Comparison of ENCODE assay signal across 27 cellular contexts in the genomic region with DNA sequence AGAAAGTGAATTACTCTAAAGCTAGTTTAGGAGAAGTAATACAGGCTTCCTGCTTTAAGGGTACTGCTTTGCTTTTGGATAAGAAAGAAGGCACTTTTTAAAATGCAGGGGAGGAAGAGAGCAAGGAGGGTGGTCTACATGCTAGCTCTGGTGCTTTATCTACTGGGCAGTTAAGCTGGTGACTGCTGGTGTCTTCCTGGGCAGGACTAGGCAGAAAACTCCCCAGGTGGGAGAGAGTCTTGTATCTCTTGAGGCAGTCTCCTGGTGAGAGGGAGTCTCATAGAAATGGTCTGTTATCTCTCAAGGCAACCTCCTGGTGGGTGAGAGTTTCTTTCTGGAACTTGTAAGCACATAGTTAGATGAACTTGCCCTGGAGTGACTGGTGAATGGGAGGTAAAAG.
"Had no signal": no experiment of that assay in that cellular context is flagged by ENCODE, and none has a peak within 500 bp of the region (broad histone marks: within the 10 kb centered on the region; RNA-seq: fewer than 3 reads in every experiment).

No MANE protein-coding gene starts in this region.

- H3K27me3 Mint-ChIP-seq: activated B cell treated with CpG ODN at 0.5 μM for 24 hours; activated CD4-positive, alpha-beta T cell treated with anti-CD3 and anti-CD28 coated beads, Interleukin-2, amount 10 ng/mL, durations not matched to agents 24 days and 14 days; activated naive CD8-positive, alpha-beta T cell treated with anti-CD3 and anti-CD28 coated beads, Interleukin-2, amount 50 U/mL, for 24 hours had no signal

- FAIRE-seq: RCC 7860 had no signal

- H3K27ac Mint-ChIP-seq: activated B cell treated with CpG ODN at 0.5 μM for 24 hours; activated CD4-positive, alpha-beta T cell treated with anti-CD3 and anti-CD28 coated beads, Interleukin-2, amount 10 ng/mL, durations not matched to agents 24 days and 14 days; activated naive CD4-positive, alpha-beta T cell treated with anti-CD3 and anti-CD28 coated beads, Interleukin-2, amount 50 U/mL, for 72 hours; activated naive CD8-positive, alpha-beta T cell treated with anti-CD3 and anti-CD28 coated beads, Interleukin-2, amount 50 U/mL, for 24 hours; brain; T-helper 1 cell treated with Interleukin-12 subunit alpha and Interleukin-12 subunit beta and Interleukin-4 antibody, amounts not matched to agents 30 μg/mL and 1 μg/mL, for 36 hours had no signal

- H3K4me3 ChIP-seq: ascending aorta had no signal

- DNase-seq: activated B cell treated with CpG ODN at 0.5 μM for 24 hours; activated CD4-positive, alpha-beta T cell treated with anti-CD3 and anti-CD28 coated beads for 1 hour; activated CD4-positive, alpha-beta T cell treated with anti-CD3 and anti-CD28 coated beads, Interleukin-2, amount 10 ng/mL, durations not matched to agents 24 days and 14 days; activated CD4-positive, alpha-beta T cell treated with anti-CD3 and anti-CD28 coated beads, Interleukin-2, amount 50 U/mL, for 48 hours; activated CD8-positive, alpha-beta memory T cell treated with anti-CD3 and anti-CD28 coated beads for 24 hours; activated effector memory CD4-positive, alpha-beta T cell treated with anti-CD3 and anti-CD28 coated beads, Interleukin-2, amount 50 U/mL, for 16 hours; activated naive CD4-positive, alpha-beta T cell treated with Interleukin-2 at 50 U/mL for 16 hours; activated naive CD8-positive, alpha-beta T cell treated with anti-CD3 and anti-CD28 coated beads, Interleukin-2, amount 50 U/mL, for 24 hours; activated T-cell treated with anti-CD3 and anti-CD28 coated beads, Interleukin-2, amount 50 U/mL, for 4 hours; amniotic stem cell; NCI-H1092 treated with DMSO at 0.1 percent for 48 hours; NCI-H1417 treated with DMSO at 0.1 percent for 48 hours; NCI-H1694; NCI-H2029; NCI-H2107; NCI-H2171 treated with DMSO at 0.1 percent for 48 hours; NCI-H226; NCI-H526 treated with DMSO at 0.1 percent for 48 hours; NCI-H82; PC-3; SHP77 treated with DMSO at 0.1 percent for 48 hours had no signal

- H3K36me3 Mint-ChIP-seq: activated naive CD4-positive, alpha-beta T cell treated with anti-CD3 and anti-CD28 coated beads, Interleukin-2, amount 50 U/mL, for 72 hours; brain had no signal

- H3K4me1 Mint-ChIP-seq: activated B cell treated with CpG ODN at 0.5 μM for 24 hours; activated CD4-positive, alpha-beta T cell treated with anti-CD3 and anti-CD28 coated beads, Interleukin-2, amount 10 ng/mL, durations not matched to agents 24 days and 14 days; activated naive CD8-positive, alpha-beta T cell treated with anti-CD3 and anti-CD28 coated beads, Interleukin-2, amount 50 U/mL, for 24 hours; brain had no signal

- H3K36me3 ChIP-seq: ascending aorta had no signal

- H3K27me3 ChIP-seq: ascending aorta had no signal

- H3K27ac ChIP-seq: ascending aorta, KMS-11 had no signal

- ATAC-seq: activated naive CD4-positive, alpha-beta T cell treated with anti-CD3 and anti-CD28 coated beads, Interleukin-2, amount 50 U/mL, for 72 hours; activated naive CD8-positive, alpha-beta T cell treated with anti-CD3 and anti-CD28 coated beads, Interleukin-2, amount 50 U/mL, for 24 hours; activated T-cell treated with anti-CD3 and anti-CD28 coated beads, Interleukin-2, amount 50 U/mL, for 4 hours; PC-3 had no signal

- H3K4me2 ChIP-seq: KMS-11 had no signal

- H3K4me3 Mint-ChIP-seq: activated B cell treated with CpG ODN at 0.5 μM for 24 hours; activated CD4-positive, alpha-beta T cell treated with anti-CD3 and anti-CD28 coated beads, Interleukin-2, amount 10 ng/mL, durations not matched to agents 24 days and 14 days; activated naive CD8-positive, alpha-beta T cell treated with anti-CD3 and anti-CD28 coated beads, Interleukin-2, amount 50 U/mL, for 24 hours; activated T-cell treated with anti-CD3 and anti-CD28 coated beads, Interleukin-2, amount 50 U/mL, for 4 hours; brain; T-helper 1 cell treated with Interleukin-12 subunit alpha and Interleukin-12 subunit beta and Interleukin-4 antibody, amounts not matched to agents 30 μg/mL and 1 μg/mL, for 36 hours had no signal

- H3K4me1 ChIP-seq: ascending aorta had no signal

- H3K9ac ChIP-seq: KMS-11 had no signal

- H3K9me3 ChIP-seq: ascending aorta had no signal
